Comparison of ENCODE assay signal across 8 cellular contexts in the genomic region with DNA sequence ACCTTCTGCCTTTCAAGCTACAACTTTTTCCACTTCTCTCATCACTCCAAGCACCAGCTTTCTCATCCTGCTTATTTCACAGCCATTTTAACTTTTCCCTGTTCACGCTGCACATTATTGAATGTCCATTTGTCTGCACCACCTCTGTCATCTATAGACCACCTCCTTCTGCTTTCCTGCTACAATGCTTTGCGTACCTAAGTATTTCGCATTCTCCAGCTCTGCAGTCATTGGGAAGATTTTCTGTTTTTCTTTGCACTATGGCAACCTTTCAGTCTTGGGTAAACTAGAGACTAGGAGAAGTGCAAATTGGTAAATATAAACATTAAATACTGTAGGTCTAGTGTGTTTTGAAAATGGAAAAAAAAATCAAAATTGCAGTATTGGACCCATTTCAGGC. TPM values are rescaled to one million over a fixed set of nuclear protein-coding genes. Genes with fewer than 3 reads are reported as not detected.
DNase-seq lines count a peak whose midpoint lies in the region; ATAC-seq, FAIRE-seq and TF ChIP-seq lines count a peak whose summit lies in the region.

No MANE protein-coding gene starts in this region.

- no peaks in the 10 kb centered on the region for H4K20me1 ChIP-seq in keratinocyte (ENCODE audit: control insufficient read depth, extremely low read depth, insufficient read depth, low read length)

- peaks cover 10% of the 10 kb centered on the region for H3K4me1 ChIP-seq in keratinocyte (ENCODE audit: control insufficient read depth, extremely low read depth, insufficient read depth, low read length)
- peaks cover 9% of the 10 kb centered on the region for H3K4me1 ChIP-seq in stomach smooth muscle (ENCODE audit: control insufficient read depth, insufficient read depth, low read length)

- no peaks in the 10 kb centered on the region for H3K9me3 Mint-ChIP-seq in activated CD4-positive, alpha-beta T cell treated with anti-CD3 and anti-CD28 coated beads for 36 hours (ENCODE audit: low read depth)
- no peaks in the 10 kb centered on the region for H3K9me3 Mint-ChIP-seq in activated T-helper 2 cell treated with anti-CD3 and anti-CD28 coated beads, Interferon-gamma antibody, Interleukin-2, Interleukin-4, amounts not matched to agents 10 μg/mL and 5 μg/mL and 100 μg/mL, durations not matched to agents 14 hours and 24 hours and 36 hours

- H3K9me3 ChIP-seq in keratinocyte (ENCODE audit: control insufficient read depth, low read depth, low read length) (no peaks in the 10 kb centered on the region), stomach smooth muscle (ENCODE audit: control insufficient read depth in 2 of 2, low read length in 2 of 2) (no peaks in the 10 kb centered on the region)

- H3K79me2 ChIP-seq in keratinocyte (ENCODE audit: control insufficient read depth, insufficient read depth, low read length), result no peaks in the 10 kb centered on the region

- H3K27ac ChIP-seq in keratinocyte (ENCODE audit: control insufficient read depth, insufficient read depth, low read length) (no peak overlapping the region), stomach smooth muscle (ENCODE audit: low read length) (no peak overlapping the region)

- H3K27me3 ChIP-seq in keratinocyte (ENCODE audit: control insufficient read depth, extremely low read depth, insufficient read depth, low read length) (no peaks in the 10 kb centered on the region), stomach smooth muscle (ENCODE audit: control insufficient read depth in 1 of 2, insufficient read depth in 2 of 2, low read length in 2 of 2) (no peaks in the 10 kb centered on the region)

- H3K36me3 ChIP-seq in keratinocyte (ENCODE audit: control insufficient read depth in 2 of 2, extremely low read depth in 1 of 2, insufficient read depth in 2 of 2, low read length in 2 of 2) (peaks cover 1 to 3% of the 10 kb centered on the region in 2 experiments), stomach smooth muscle (ENCODE audit: control insufficient read depth in 2 of 2, insufficient read depth in 2 of 2, low read length in 2 of 2) (peaks cover 3 to 9% of the 10 kb centered on the region in 2 donors)

- H3K4me3 Mint-ChIP-seq in activated CD4-positive, alpha-beta T cell treated with anti-CD3 and anti-CD28 coated beads for 36 hours, result peak overlapping the region; percentile 77
- peak overlapping the region; percentile 28 for H3K4me3 Mint-ChIP-seq in activated T-helper 2 cell treated with anti-CD3 and anti-CD28 coated beads, Interferon-gamma antibody, Interleukin-2, Interleukin-4, amounts not matched to agents 10 μg/mL and 5 μg/mL and 100 μg/mL, durations not matched to agents 14 hours and 24 hours and 36 hours (ENCODE audit: low read depth)

- no peak for FAIRE-seq in keratinocyte (lab: Jason Lieb, UNC)

- intact Hi-C loops in activated CD4-positive, alpha-beta T cell treated with anti-CD3 and anti-CD28 coated beads for 36 hours (cut with DNase I, micrococcal nuclease), result loop anchor here (1.0 to 5.0 kb wide), 9 partner anchors 129 to 1243 kb away; a partner anchor contains a TSS
- intact Hi-C loops in activated T-helper 2 cell treated with anti-CD3 and anti-CD28 coated beads, Interferon-gamma antibody, Interleukin-2, Interleukin-4, amounts not matched to agents 10 μg/mL and 5 μg/mL and 100 μg/mL, durations not matched to agents 14 hours and 24 hours and 36 hours (cut with micrococcal nuclease), result loop anchor here (2.0 kb wide), 1 partner anchor 195 kb away; a partner anchor contains a TSS

- H3K4me3 ChIP-seq in keratinocyte (ENCODE audit: control insufficient read depth in 2 of 3, extremely low read depth in 1 of 3, insufficient read depth in 2 of 3, low read depth in 1 of 3, low read length in 3 of 3), result peak overlapping the region in 1 of 3 experiments; percentile 86
- H3K4me3 ChIP-seq in stomach smooth muscle (ENCODE audit: low read length in 2 of 2), result peak overlapping the region; percentile 83 to 86

- POLR2A ChIA-PET in activated CD4-positive, alpha-beta T cell treated with anti-CD3 and anti-CD28 coated beads for 36 hours (lab: Charles Lee), result no interaction called here

- H3K27me3 Mint-ChIP-seq in activated CD4-positive, alpha-beta T cell treated with anti-CD3 and anti-CD28 coated beads for 36 hours, result peaks cover 2% of the 10 kb centered on the region
- peaks cover 14% of the 10 kb centered on the region for H3K27me3 Mint-ChIP-seq in activated T-helper 2 cell treated with anti-CD3 and anti-CD28 coated beads, Interferon-gamma antibody, Interleukin-2, Interleukin-4, amounts not matched to agents 10 μg/mL and 5 μg/mL and 100 μg/mL, durations not matched to agents 14 hours and 24 hours and 36 hours (ENCODE audit: low read depth)

- CTCF ChIA-PET in activated CD4-positive, alpha-beta T cell treated with anti-CD3 and anti-CD28 coated beads for 36 hours (lab: Charles Lee), result no interaction called here

- DNase-seq in activated CD4-positive, alpha-beta T cell treated with anti-CD3 and anti-CD28 coated beads for 36 hours, result no peak
- no peak for DNase-seq in activated CD4-positive, alpha-beta T cell treated with anti-CD3 and anti-CD28 coated beads for 1 hour
- no peak for DNase-seq in activated T-helper 2 cell treated with anti-CD3 and anti-CD28 coated beads, Interferon-gamma antibody, Interleukin-2, Interleukin-4, amounts not matched to agents 10 μg/mL and 5 μg/mL and 100 μg/mL, durations not matched to agents 14 hours and 24 hours and 36 hours (ENCODE audit: low spot score)
- no peak for DNase-seq in keratinocyte (ENCODE audit: low read depth, low spot score)

- peak overlapping the region; percentile 93 for H3K4me2 ChIP-seq in keratinocyte (ENCODE audit: control insufficient read depth, extremely low read depth, insufficient read depth, low read depth, low read length)

- peak overlapping the region; percentile 83 for H2AFZ ChIP-seq in keratinocyte (ENCODE audit: control insufficient read depth, low read length)

- H3K36me3 Mint-ChIP-seq in activated CD4-positive, alpha-beta T cell treated with anti-CD3 and anti-CD28 coated beads for 36 hours (ENCODE audit: low read depth), result peaks cover 18% of the 10 kb centered on the region
- peaks cover 30% of the 10 kb centered on the region for H3K36me3 Mint-ChIP-seq in activated T-helper 2 cell treated with anti-CD3 and anti-CD28 coated beads, Interferon-gamma antibody, Interleukin-2, Interleukin-4, amounts not matched to agents 10 μg/mL and 5 μg/mL and 100 μg/mL, durations not matched to agents 14 hours and 24 hours and 36 hours (ENCODE audit: low read depth)

- H3K9ac ChIP-seq in keratinocyte (ENCODE audit: control insufficient read depth, extremely low read depth, insufficient read depth, low read length) (no peak overlapping the region), stomach smooth muscle (ENCODE audit: low read length in 2 of 2) (peak overlapping the region in 1 of 2 donors; percentile 50)

- no peak for ATAC-seq in activated CD4-positive, alpha-beta T cell treated with anti-CD3 and anti-CD28 coated beads for 36 hours
- ATAC-seq in HG03565 (IDR thresholded peaks at IDR 0.05; ENCODE audit: unreplicated experiment) (no peak), GM21717 (IDR thresholded peaks at IDR 0.05; ENCODE audit: unreplicated experiment) (no peak), HG02588 (IDR thresholded peaks at IDR 0.05; ENCODE audit: unreplicated experiment) (no peak)

- no peak overlapping the region for H3K27ac Mint-ChIP-seq in activated CD4-positive, alpha-beta T cell treated with anti-CD3 and anti-CD28 coated beads for 36 hours
- no peak overlapping the region for H3K27ac Mint-ChIP-seq in activated T-helper 2 cell treated with anti-CD3 and anti-CD28 coated beads, Interferon-gamma antibody, Interleukin-2, Interleukin-4, amounts not matched to agents 10 μg/mL and 5 μg/mL and 100 μg/mL, durations not matched to agents 14 hours and 24 hours and 36 hours

- H3K9me1 ChIP-seq in keratinocyte (ENCODE audit: control insufficient read depth, extremely low read depth, insufficient read depth, low read length), result no peaks in the 10 kb centered on the region

- dilution Hi-C loops in keratinocyte (cut with MboI; ENCODE audit: extremely low pct_ligation_motif_present, low sequenced_read_pairs), result no loop called here

- H3K4me1 Mint-ChIP-seq in activated CD4-positive, alpha-beta T cell treated with anti-CD3 and anti-CD28 coated beads for 36 hours, result peaks cover 28% of the 10 kb centered on the region
- H3K4me1 Mint-ChIP-seq in activated T-helper 2 cell treated with anti-CD3 and anti-CD28 coated beads, Interferon-gamma antibody, Interleukin-2, Interleukin-4, amounts not matched to agents 10 μg/mL and 5 μg/mL and 100 μg/mL, durations not matched to agents 14 hours and 24 hours and 36 hours (ENCODE audit: low read depth), result peaks cover 25% of the 10 kb centered on the region

- TF ChIP-seq CTCF in keratinocyte (optimal IDR thresholded peaks at IDR 0.05 in 1 of 3, IDR thresholded peaks at IDR 0.05 in 1 of 3, conservative IDR thresholded peaks at IDR 0.05 in 1 of 3; ENCODE audit: extremely low read depth in 1 of 3, insufficient read depth in 2 of 3, low read length in 3 of 3), result no peak

RNA-seq across cellular contexts. Expression of a gene that starts 0.8 kb away (rescaled TPM):
- 1 to 10 TPM; 1.3 to 2.3 TPM for total RNA-seq in activated CD4-positive, alpha-beta T cell treated with anti-CD3 and anti-CD28 coated beads for 36 hours
- 1.7 and 2.3 TPM in 2 replicates for total RNA-seq in activated T-helper 2 cell treated with anti-CD3 and anti-CD28 coated beads, Interferon-gamma antibody, Interleukin-2, Interleukin-4, amounts not matched to agents 10 μg/mL and 5 μg/mL and 100 μg/mL, durations not matched to agents 14 hours and 24 hours and 36 hours
- polyA plus RNA-seq in keratinocyte, result 0.12 to 0.37 TPM (median 0.35 TPM) in 3 replicates
- polyA plus RNA-seq in keratinocyte (2011; ENCODE audit: low read depth), result 2.5 TPM
- 0.13 and 0.75 TPM in 2 replicates for polyA plus RNA-seq in keratinocyte (2011; cell fraction: cytosol; rRNA removed)
- polyA plus RNA-seq in keratinocyte (2011; cell fraction: nucleus; rRNA removed), result 1.1 and 1.2 TPM in 2 replicates
- 0.42 and 2.0 TPM in 2 replicates for polyA plus RNA-seq in keratinocyte (2012; ENCODE audit: low replicate concordance)
- polyA minus RNA-seq in keratinocyte, result 0.33 to 1.1 TPM in 2 of 3 replicates, not detected in the other
- polyA minus RNA-seq in keratinocyte (2011; cell fraction: cytosol; rRNA and poly(A)+ RNA removed), result not detected
- polyA minus RNA-seq in keratinocyte (2011; cell fraction: nucleus; rRNA and poly(A)+ RNA removed), result 0.42 and 2.6 TPM in 2 replicates

RNA-seq across cellular contexts. Expression of a gene that starts 7.6 kb away (rescaled TPM):
- 10 to 100 TPM; 47.3 to 47.6 TPM for total RNA-seq in activated CD4-positive, alpha-beta T cell treated with anti-CD3 and anti-CD28 coated beads for 36 hours
- total RNA-seq in activated T-helper 2 cell treated with anti-CD3 and anti-CD28 coated beads, Interferon-gamma antibody, Interleukin-2, Interleukin-4, amounts not matched to agents 10 μg/mL and 5 μg/mL and 100 μg/mL, durations not matched to agents 14 hours and 24 hours and 36 hours, result 41.4 and 41.8 TPM in 2 replicates
- polyA plus RNA-seq in keratinocyte, result 31.5 to 47.3 TPM (median 44.1 TPM) in 3 replicates
- polyA plus RNA-seq in keratinocyte (2011; ENCODE audit: low read depth), result 78.2 TPM
- 39.6 and 55.7 TPM in 2 replicates for polyA plus RNA-seq in keratinocyte (2011; cell fraction: cytosol; rRNA removed)
- polyA plus RNA-seq in keratinocyte (2011; cell fraction: nucleus; rRNA removed), result 29.5 and 30.2 TPM in 2 replicates
- 44.8 and 49.9 TPM in 2 replicates for polyA plus RNA-seq in keratinocyte (2012; ENCODE audit: low replicate concordance)
- 6.9 to 10.9 TPM (median 10.7 TPM) in 3 replicates for polyA minus RNA-seq in keratinocyte
- 24.0 TPM for polyA minus RNA-seq in keratinocyte (2011; cell fraction: cytosol; rRNA and poly(A)+ RNA removed)
- 5.2 and 6.4 TPM in 2 replicates for polyA minus RNA-seq in keratinocyte (2011; cell fraction: nucleus; rRNA and poly(A)+ RNA removed)

RNA-seq across cellular contexts. Expression of a gene that starts 8.1 kb away (rescaled TPM):
- 1 to 10 TPM in 1 of 2 experiments, under 1 TPM in 1; 0.64 to 1.6 TPM for total RNA-seq in activated CD4-positive, alpha-beta T cell treated with anti-CD3 and anti-CD28 coated beads for 36 hours
- total RNA-seq in activated T-helper 2 cell treated with anti-CD3 and anti-CD28 coated beads, Interferon-gamma antibody, Interleukin-2, Interleukin-4, amounts not matched to agents 10 μg/mL and 5 μg/mL and 100 μg/mL, durations not matched to agents 14 hours and 24 hours and 36 hours, result 0.11 and 0.28 TPM in 2 replicates
- polyA plus RNA-seq in keratinocyte, result 0.15 to 0.31 TPM (median 0.24 TPM) in 3 replicates
- polyA plus RNA-seq in keratinocyte (2011; ENCODE audit: low read depth), result 0.60 TPM
- 0.19 and 0.40 TPM in 2 replicates for polyA plus RNA-seq in keratinocyte (2011; cell fraction: cytosol; rRNA removed)
- 0.12 and 0.15 TPM in 2 replicates for polyA plus RNA-seq in keratinocyte (2011; cell fraction: nucleus; rRNA removed)
- polyA plus RNA-seq in keratinocyte (2012; ENCODE audit: low replicate concordance), result 0.80 TPM in 1 of 2 replicates, not detected in the other
- polyA minus RNA-seq in keratinocyte, result 0.33 to 0.74 TPM in 2 of 3 replicates, not detected in the other
- not detected for polyA minus RNA-seq in keratinocyte (2011; cell fraction: cytosol; rRNA and poly(A)+ RNA removed)
- polyA minus RNA-seq in keratinocyte (2011; cell fraction: nucleus; rRNA and poly(A)+ RNA removed), result not detected in 2 replicates
